8 cellular contexts compared by ENCODE assay signal in the genomic region with DNA sequence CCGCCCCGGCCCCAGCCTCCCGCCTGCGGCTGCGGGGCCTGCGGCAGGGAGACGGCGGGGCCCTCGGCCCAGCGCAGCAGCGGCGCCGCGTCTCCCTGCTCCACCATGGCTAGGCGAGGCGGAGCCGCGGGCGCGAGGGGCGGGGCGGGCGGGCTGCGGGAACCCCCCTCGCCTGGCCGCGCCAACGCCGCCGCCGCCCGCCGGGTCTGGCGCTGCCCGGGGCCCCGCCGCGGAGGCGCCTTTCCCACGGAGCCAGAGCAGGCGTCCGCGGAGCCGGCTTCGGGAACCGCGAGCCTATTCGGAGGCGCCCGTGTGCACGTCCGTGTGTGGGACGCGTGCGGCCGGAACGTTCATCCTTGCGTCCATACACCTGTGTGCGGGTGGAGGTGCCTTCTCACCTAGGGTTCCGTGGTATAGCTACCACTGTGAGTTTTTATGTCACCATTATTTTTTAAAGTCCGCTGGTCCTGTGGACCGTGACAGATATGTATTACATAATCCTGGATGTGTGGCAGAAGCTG. TPM values are rescaled to one million over a fixed set of nuclear protein-coding genes. Genes with fewer than 3 reads are reported as not detected.
DNase-seq lines count a peak whose midpoint lies in the region; ATAC-seq and TF ChIP-seq lines count a peak whose summit lies in the region.

Gene DENND11 (minus strand): TSS at position 120 of the 521 bp plus-strand sequence. CDS start 13 bp downstream, at position 107.

- 0% methylated on average over 3 to 4 of the region's 62 CpGs for WGBS in gastroesophageal sphincter (ENCODE audit: low coverage in 1 of 2), 2 donors
- WGBS in thymus = 1% methylated on average over 62 of the region's 62 CpGs

- H3K4me1 ChIP-seq in gastroesophageal sphincter (peaks cover 5 to 49% (median 9%) of the 10 kb centered on the region in 3 donors), neutrophil (ENCODE audit: control insufficient read depth in 1 of 2, insufficient read depth in 1 of 2, low read depth in 1 of 2, low read length in 1 of 2) (peaks cover 3 to 14% of the 10 kb centered on the region in 2 experiments), thymus (ENCODE audit: control insufficient read depth, insufficient read depth, low read length) (no peaks in the 10 kb centered on the region)

- H3K36me3 ChIP-seq in gastroesophageal sphincter = no peaks in the 10 kb centered on the region
- H3K36me3 ChIP-seq in neutrophil = no peaks in the 10 kb centered on the region
- H3K36me3 ChIP-seq in thymus (ENCODE audit: control insufficient read depth, insufficient read depth) = no peaks in the 10 kb centered on the region

- peak within 1 kb of the TSS; percentile 69 for H3K4me3 ChIP-seq in AG09309 (ENCODE audit: control insufficient read depth, low read depth, low read length)
- H3K4me3 ChIP-seq in gastroesophageal sphincter = peak within 1 kb of the TSS; percentile 90 to 95
- peak within 1 kb of the TSS; percentile 38 to 56 for H3K4me3 ChIP-seq in neutrophil (ENCODE audit: low read depth in 1 of 2, low read length in 1 of 2)
- H3K4me3 ChIP-seq in thymus (ENCODE audit: low read length) = peak within 1 kb of the TSS; percentile 89

- TF ChIP-seq CTCF in AG09309 (IDR thresholded peaks at IDR 0.05; ENCODE audit: control insufficient read depth, insufficient read depth, low read depth, low read length, missing control alignments) = no peak
- no peak for TF ChIP-seq CTCF in gastroesophageal sphincter (IDR thresholded peaks at IDR 0.05)
- no peak for TF ChIP-seq CTCF in neutrophil (IDR thresholded peaks at IDR 0.05)

- no peak for TF ChIP-seq EP300 in gastroesophageal sphincter (IDR thresholded peaks at IDR 0.05)

- no peaks in the 10 kb centered on the region for H3K9me3 ChIP-seq in gastroesophageal sphincter
- H3K9me3 ChIP-seq in neutrophil = no peaks in the 10 kb centered on the region
- no peaks in the 10 kb centered on the region for H3K9me3 ChIP-seq in thymus (ENCODE audit: control insufficient read depth)

- peak; percentile 77 for ATAC-seq in GM18868 (IDR thresholded peaks at IDR 0.05; ENCODE audit: unreplicated experiment)
- peak; percentile 66 for ATAC-seq in HG03097 (IDR thresholded peaks at IDR 0.05; ENCODE audit: low FRiP score, unreplicated experiment)
- ATAC-seq in gastroesophageal sphincter = peak; percentile 92

- H3K27me3 ChIP-seq in gastroesophageal sphincter (no peaks in the 10 kb centered on the region), neutrophil (peaks cover 67% of the 10 kb centered on the region), thymus (ENCODE audit: control insufficient read depth, insufficient read depth) (peaks cover 2% of the 10 kb centered on the region)

- DNase-seq in AG09309 (ENCODE audit: low read depth) (no peak), OCI-M1 (lab: John Stamatoyannopoulos, UW) (peak; percentile 5)
- DNase-seq in activated T-helper 9 cell treated with anti-CD3 and anti-CD28 coated beads, Interleukin-2, amount 50 U/mL, for 16 hours (ENCODE audit: low read depth) = peak; percentile 48

- peak within 1 kb of the TSS; percentile 62 to 94 (median 90) for H3K27ac ChIP-seq in gastroesophageal sphincter
- H3K27ac ChIP-seq in neutrophil = no peak within 1 kb of the TSS
- H3K27ac ChIP-seq in thymus (ENCODE audit: low read depth) = peak within 1 kb of the TSS; percentile 89

- no peak for TF ChIP-seq POLR2A in gastroesophageal sphincter (IDR thresholded peaks at IDR 0.05)

RNA-seq across cellular contexts. Expression of gene DENND11, which starts in this region (rescaled TPM):
- 10 to 100 TPM; 17.1 to 21.9 (median 19.9) TPM for total RNA-seq in gastroesophageal sphincter
- 9.2 TPM for polyA plus RNA-seq in thymus
